Comparison of ENCODE assay signal across 19 cellular contexts in the genomic region with DNA sequence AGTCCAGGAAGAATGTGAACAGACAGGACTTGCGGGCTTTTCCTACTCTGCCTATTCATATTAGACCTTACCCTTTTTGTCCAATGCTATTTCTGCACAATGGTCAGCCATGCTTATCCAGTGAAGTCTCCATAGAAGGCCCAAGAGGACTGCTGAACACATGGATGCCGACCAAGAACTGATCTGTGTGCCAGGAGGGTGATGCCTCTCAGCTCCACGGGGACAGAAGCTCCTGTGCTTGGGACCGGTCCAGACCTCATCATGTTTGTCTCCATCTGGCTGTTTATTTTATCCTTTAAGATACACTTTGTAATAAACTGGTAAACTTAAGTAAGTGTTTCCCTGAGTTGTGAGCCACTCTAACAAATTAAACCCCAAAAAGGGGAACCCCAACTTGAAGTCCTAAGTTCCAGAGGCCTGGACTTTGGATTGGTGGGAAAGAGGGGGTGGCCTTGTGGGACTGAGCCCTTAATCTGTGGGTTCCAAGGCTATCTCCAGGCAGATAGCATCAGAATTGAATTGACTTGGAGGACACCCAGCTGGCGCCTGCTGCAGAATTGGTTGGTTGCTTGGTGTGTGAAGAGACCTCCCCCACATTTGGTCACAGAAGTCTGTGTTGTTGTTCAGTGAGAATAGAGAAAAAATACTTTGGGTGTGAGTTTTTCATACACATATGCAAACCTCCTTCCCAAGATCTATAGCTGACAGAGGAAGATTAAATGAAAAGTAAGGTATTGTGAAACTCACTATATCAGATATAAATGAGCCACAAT. TPM values are rescaled to one million over a fixed set of nuclear protein-coding genes. Genes with fewer than 3 reads are reported as not detected.
DNase-seq lines count a peak whose midpoint lies in the region; ATAC-seq lines count a peak whose summit lies in the region.
"Had no signal": no experiment of that assay in that cellular context is flagged by ENCODE, and none has a peak within 500 bp of the region (broad histone marks: within the 10 kb centered on the region; RNA-seq: fewer than 3 reads in every experiment).

No MANE protein-coding gene starts in this region.

- H3K27ac Mint-ChIP-seq in activated naive CD4-positive, alpha-beta T cell treated with anti-CD3 and anti-CD28 coated beads, Interleukin-2, amount 50 U/mL, for 24 hours = peak overlapping the region; percentile 46
- peak overlapping the region; percentile 2 for H3K27ac Mint-ChIP-seq in stimulated activated effector memory CD8-positive, alpha-beta T cell treated with anti-CD3 and anti-CD28 coated beads, Interleukin-12 subunit alpha, Interleukin-12 subunit beta, amount 100 ng/mL, for 72 hours
- H3K27ac Mint-ChIP-seq: CD4-positive, alpha-beta T cell had no signal

- H3K36me3 Mint-ChIP-seq in activated naive CD4-positive, alpha-beta T cell treated with anti-CD3 and anti-CD28 coated beads, Interleukin-2, amount 50 U/mL, for 24 hours = no peaks in the 10 kb centered on the region
- peaks cover 2% of the 10 kb centered on the region for H3K36me3 Mint-ChIP-seq in stimulated activated effector memory CD8-positive, alpha-beta T cell treated with anti-CD3 and anti-CD28 coated beads, Interleukin-12 subunit alpha, Interleukin-12 subunit beta, amount 100 ng/mL, for 72 hours
- no peaks in the 10 kb centered on the region for H3K36me3 Mint-ChIP-seq in activated T-cell treated with anti-CD3 and anti-CD28 coated beads, Interleukin-2, amount 50 U/mL, for 4 hours (ENCODE audit: insufficient read depth)

- H3K4me3 Mint-ChIP-seq in activated naive CD4-positive, alpha-beta T cell treated with anti-CD3 and anti-CD28 coated beads, Interleukin-2, amount 50 U/mL, for 24 hours = no peak overlapping the region
- H3K4me3 Mint-ChIP-seq in stimulated activated effector memory CD8-positive, alpha-beta T cell treated with anti-CD3 and anti-CD28 coated beads, Interleukin-12 subunit alpha, Interleukin-12 subunit beta, amount 100 ng/mL, for 72 hours = no peak overlapping the region
- no peak overlapping the region for H3K4me3 Mint-ChIP-seq in activated T-cell treated with anti-CD3 and anti-CD28 coated beads, Interleukin-2, amount 50 U/mL, for 4 hours
- H3K4me3 Mint-ChIP-seq: CD4-positive, alpha-beta T cell had no signal

- no peaks in the 10 kb centered on the region for H3K27me3 Mint-ChIP-seq in activated naive CD4-positive, alpha-beta T cell treated with anti-CD3 and anti-CD28 coated beads, Interleukin-2, amount 50 U/mL, for 24 hours
- no peaks in the 10 kb centered on the region for H3K27me3 Mint-ChIP-seq in activated T-cell treated with anti-CD3 and anti-CD28 coated beads, Interleukin-2, amount 50 U/mL, for 4 hours (ENCODE audit: low read depth)
- H3K27me3 Mint-ChIP-seq: CD4-positive, alpha-beta T cell had no signal

- no peak for DNase-seq in activated naive CD4-positive, alpha-beta T cell treated with Interleukin-2 at 50 U/mL for 16 hours
- DNase-seq in NCI-H226 (peak; percentile 11), cerebellum (ENCODE audit: low spot score) (peak; percentile 46)
- no peak for DNase-seq in stimulated activated effector memory CD8-positive, alpha-beta T cell treated with anti-CD3 and anti-CD28 coated beads, Interleukin-12 subunit alpha, Interleukin-12 subunit beta, amount 100 ng/mL, for 72 hours (ENCODE audit: low spot score in 2 of 2)
- no peak for DNase-seq in activated T-cell treated with anti-CD3 and anti-CD28 coated beads, Interleukin-2, amount 50 U/mL, for 4 hours
- DNase-seq: Calu3; CD4-positive, alpha-beta T cell; DMS79 treated with DMSO at 0.1 percent for 48 hours; GF-D8; GOT3; NCI-H1417 treated with DMSO at 0.1 percent for 48 hours; NCI-H2081; NCI-H526 treated with DMSO at 0.1 percent for 48 hours; Right ventricle myocardium superior; SK-N-SH had no signal

- H3K4me1 Mint-ChIP-seq in activated naive CD4-positive, alpha-beta T cell treated with anti-CD3 and anti-CD28 coated beads, Interleukin-2, amount 50 U/mL, for 24 hours = peaks cover 33% of the 10 kb centered on the region
- H3K4me1 Mint-ChIP-seq in stimulated activated effector memory CD8-positive, alpha-beta T cell treated with anti-CD3 and anti-CD28 coated beads, Interleukin-12 subunit alpha, Interleukin-12 subunit beta, amount 100 ng/mL, for 72 hours = peaks cover 21% of the 10 kb centered on the region
- H3K4me1 Mint-ChIP-seq in activated T-cell treated with anti-CD3 and anti-CD28 coated beads, Interleukin-2, amount 50 U/mL, for 4 hours (ENCODE audit: low read depth) = peaks cover 32% of the 10 kb centered on the region

- ATAC-seq in stimulated activated effector memory CD8-positive, alpha-beta T cell treated with anti-CD3 and anti-CD28 coated beads, Interleukin-12 subunit alpha, Interleukin-12 subunit beta, amount 100 ng/mL, for 72 hours = no peak
- ATAC-seq in HG02623 (IDR thresholded peaks at IDR 0.05; ENCODE audit: unreplicated experiment) (no peak), HG03521 (IDR thresholded peaks at IDR 0.05; ENCODE audit: unreplicated experiment) (no peak)
- ATAC-seq in activated T-cell treated with anti-CD3 and anti-CD28 coated beads, Interleukin-2, amount 50 U/mL, for 4 hours = no peak
- ATAC-seq: PC-3 had no signal

- H3K9me3 Mint-ChIP-seq in activated naive CD4-positive, alpha-beta T cell treated with anti-CD3 and anti-CD28 coated beads, Interleukin-2, amount 50 U/mL, for 24 hours = no peaks in the 10 kb centered on the region
- H3K9me3 Mint-ChIP-seq in stimulated activated effector memory CD8-positive, alpha-beta T cell treated with anti-CD3 and anti-CD28 coated beads, Interleukin-12 subunit alpha, Interleukin-12 subunit beta, amount 100 ng/mL, for 72 hours = no peaks in the 10 kb centered on the region
- no peaks in the 10 kb centered on the region for H3K9me3 Mint-ChIP-seq in activated T-cell treated with anti-CD3 and anti-CD28 coated beads, Interleukin-2, amount 50 U/mL, for 4 hours
- H3K9me3 Mint-ChIP-seq: CD4-positive, alpha-beta T cell had no signal

RNA-seq across cellular contexts. Expression of a gene that starts 57.9 kb away (rescaled TPM):
- total RNA-seq in cerebellum = 37.8 TPM
- 100 to 1,000 TPM in 2 of 3 donors, 10 to 100 TPM in 1; 83.1 to 102 (median 101) TPM for total RNA-seq in activated T-cell treated with anti-CD3 and anti-CD28 coated beads, Interleukin-2, amount 50 U/mL, for 4 hours

Comparison
In these comparisons a context has a peak if more than half of its experiments do, and no peak if none do; other contexts are left out.
1. DNase-seq: peak in NCI-H226 (single experiment) and cerebellum (single experiment); none in activated naive CD4-positive, alpha-beta T cell treated with Interleukin-2 at 50 U/mL for 16 hours (single experiment), stimulated activated effector memory CD8-positive, alpha-beta T cell treated with anti-CD3 and anti-CD28 coated beads, Interleukin-12 subunit alpha, Interleukin-12 subunit beta, amount 100 ng/mL, for 72 hours (0 of 2) and activated T-cell treated with anti-CD3 and anti-CD28 coated beads, Interleukin-2, amount 50 U/mL, for 4 hours (single experiment).